In the genomic region with DNA sequence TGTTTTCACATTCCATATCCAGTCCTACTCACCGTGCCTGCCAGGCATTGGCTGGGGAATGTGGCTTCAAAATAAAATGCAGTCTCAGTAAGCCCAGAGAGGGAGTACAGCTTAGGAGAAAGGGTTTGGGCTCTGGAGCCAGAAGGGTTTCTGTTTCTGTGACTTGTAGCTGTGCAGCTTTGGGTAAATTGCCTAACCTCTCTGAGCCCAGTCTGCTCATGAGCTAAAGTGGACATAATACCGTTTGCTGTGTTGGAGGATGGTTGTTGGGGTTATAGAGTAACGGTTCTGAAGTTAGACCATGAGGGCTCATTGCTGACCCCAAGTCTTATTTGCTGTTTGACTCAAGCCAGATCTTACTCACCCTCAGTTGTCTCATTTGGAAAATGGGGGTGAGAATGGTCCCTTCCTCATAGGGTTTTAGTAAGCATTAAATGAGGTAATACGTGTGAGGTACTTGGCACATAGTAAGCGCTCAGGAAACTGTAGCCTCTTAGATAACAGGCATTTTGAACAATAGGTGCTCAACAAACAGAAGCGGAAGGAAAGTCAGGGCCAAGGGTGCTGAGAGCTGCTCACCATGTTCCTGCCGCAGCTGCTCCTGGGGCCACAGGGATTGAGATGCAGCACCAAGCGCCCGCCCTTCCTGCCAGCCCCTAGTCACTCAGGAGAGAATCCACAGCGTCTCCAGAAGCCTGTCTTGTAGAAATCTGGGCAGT, we compare ENCODE assay signal across 1 cellular context.
TF ChIP-seq lines count a peak whose summit lies in the region.

No MANE protein-coding gene starts in this region.

TF ChIP-seq in H1, 55 proteins besides CTCF, POLR2A, EP300 and RAD21:
- peak; percentile 92 for TF ChIP-seq KDM1A (IDR thresholded peaks at IDR 0.05; ENCODE audit: borderline replicate concordance, low read length)
- TF ChIP-seq GTF2F1 (IDR thresholded peaks at IDR 0.05; ENCODE audit: borderline replicate concordance, low read depth, low read length): no peak
